8 cellular contexts compared by ENCODE assay signal in the genomic region with DNA sequence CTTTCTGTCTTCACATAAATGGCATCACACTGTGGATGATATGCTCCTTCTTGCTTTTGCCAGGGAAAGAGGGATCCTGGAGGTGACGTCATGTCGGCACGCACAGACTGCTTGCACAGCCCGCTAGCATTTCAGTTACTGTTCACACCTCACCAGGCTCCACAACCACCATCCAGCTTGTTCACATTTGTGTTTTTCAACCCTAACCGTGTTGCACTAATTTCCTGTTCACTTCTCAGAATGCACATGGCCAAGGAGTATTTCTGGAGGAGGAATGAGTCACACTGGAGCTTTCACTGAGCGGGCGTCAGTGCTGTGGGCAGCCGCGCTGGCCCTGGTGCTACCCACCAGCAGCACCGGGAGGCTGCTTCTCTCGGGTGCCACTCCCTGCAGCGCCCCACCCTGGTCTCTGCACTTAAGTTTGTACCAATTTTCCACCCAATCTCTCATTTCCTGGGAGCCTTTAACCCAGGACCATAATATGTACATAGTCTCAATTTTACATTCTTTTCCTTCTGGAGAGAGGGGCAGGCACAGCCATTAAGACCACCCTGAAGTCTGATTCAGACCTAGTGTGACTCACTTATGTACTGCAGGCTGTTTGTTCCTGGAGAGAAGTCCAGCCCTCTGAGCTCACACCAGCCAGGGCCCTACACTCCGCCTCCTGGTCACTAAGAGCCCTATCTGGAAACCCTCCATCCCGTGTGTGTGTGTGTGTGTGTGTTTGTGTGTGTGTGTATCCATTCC.
A peak's percentile ranks its signal among the peaks of the same experiment; 100 is the strongest.
DNase-seq lines count a peak whose midpoint lies in the region; ATAC-seq, FAIRE-seq and TF ChIP-seq lines count a peak whose summit lies in the region.

No MANE protein-coding gene starts in this region.

- TF ChIP-seq CTCF in choroid plexus epithelial cell (conservative IDR thresholded peaks at IDR 0.05; ENCODE audit: low read depth, low read length) (peak; percentile 30), mucosa of descending colon (IDR thresholded peaks at IDR 0.05) (no peak), D721Med (IDR thresholded peaks at IDR 0.05; ENCODE audit: insufficient read depth, missing control alignments) (no peak)

- peaks cover 56 to 91% of the 10 kb centered on the region in 2 donors for H3K4me1 Mint-ChIP-seq in stimulated activated naive B cell treated with anti-CD40 and anti-IgM and Interleukin-4, amounts not matched to agents 10 μg/mL and 1 μg/mL and 100 μg/mL, for 72 hours

- intact Hi-C loops in mucosa of descending colon (cut with DNase I, micrococcal nuclease) = no loop called here

- FAIRE-seq in D721Med (lab: Jason Lieb, UNC) = no peak

- H3K4me3 ChIP-seq in choroid plexus epithelial cell (ENCODE audit: low read depth, low read length) = no peak overlapping the region
- no peak overlapping the region for H3K4me3 ChIP-seq in mucosa of descending colon

- peak overlapping the region; percentile 96 for H3K27ac Mint-ChIP-seq in stimulated activated naive B cell treated with anti-CD40 and anti-IgM and Interleukin-4, amounts not matched to agents 10 μg/mL and 1 μg/mL and 100 μg/mL, for 72 hours

- H3K9me3 Mint-ChIP-seq in stimulated activated naive B cell treated with anti-CD40 and anti-IgM and Interleukin-4, amounts not matched to agents 10 μg/mL and 1 μg/mL and 100 μg/mL, for 72 hours = peaks cover 0 to 3% of the 10 kb centered on the region in 2 donors

- H3K27me3 Mint-ChIP-seq in stimulated activated naive B cell treated with anti-CD40 and anti-IgM and Interleukin-4, amounts not matched to agents 10 μg/mL and 1 μg/mL and 100 μg/mL, for 72 hours = no peaks in the 10 kb centered on the region

- ATAC-seq in GM18909 (IDR thresholded peaks at IDR 0.05; ENCODE audit: poor library complexity, unreplicated experiment) (peak; percentile 42), mucosa of descending colon (peak; percentile 69)
- peak; percentile 38 to 49 for ATAC-seq in stimulated activated naive B cell treated with anti-CD40 and anti-IgM and Interleukin-4, amounts not matched to agents 10 μg/mL and 1 μg/mL and 100 μg/mL, for 72 hours (replicated peaks)

- H3K9me3 ChIP-seq in mucosa of descending colon = no peaks in the 10 kb centered on the region

- H3K4me3 Mint-ChIP-seq in stimulated activated naive B cell treated with anti-CD40 and anti-IgM and Interleukin-4, amounts not matched to agents 10 μg/mL and 1 μg/mL and 100 μg/mL, for 72 hours = peak overlapping the region; percentile 69 to 74

- peaks cover 18% of the 10 kb centered on the region for H3K4me1 ChIP-seq in mucosa of descending colon (ENCODE audit: low read depth)

- peak; percentile 50 for DNase-seq in HS-5 (ENCODE audit: low read depth)
- peak in 3 of 4 experiments; percentile 14 to 43 (median 30) for DNase-seq in activated CD4-positive, CD25-positive, alpha-beta regulatory T cell (lab: John Stamatoyannopoulos, UW)
- DNase-seq in choroid plexus epithelial cell (ENCODE audit: low read depth) = peak; percentile 98
- peak in 2 of 3 donors; percentile 62 to 78 for DNase-seq in mucosa of descending colon
- DNase-seq in stimulated activated naive B cell treated with anti-CD40 and anti-IgM and Interleukin-4, amounts not matched to agents 10 μg/mL and 1 μg/mL and 100 μg/mL, for 72 hours = peak; percentile 60
- DNase-seq in D721Med (ENCODE audit: insufficient read length, low spot score) = no peak
- no peak for DNase-seq in middle frontal gyrus (ENCODE audit: extremely low spot score, low spot score)

- no peaks in the 10 kb centered on the region for H3K36me3 ChIP-seq in mucosa of descending colon (ENCODE audit: low read depth)

- H3K36me3 Mint-ChIP-seq in stimulated activated naive B cell treated with anti-CD40 and anti-IgM and Interleukin-4, amounts not matched to agents 10 μg/mL and 1 μg/mL and 100 μg/mL, for 72 hours = peaks cover 49 to 67% of the 10 kb centered on the region in 2 donors

Comparison
In these comparisons a context has a peak if more than half of its experiments do, and no peak if none do; other contexts are left out.
1. DNase-seq: peak in HS-5 (single experiment), activated CD4-positive, CD25-positive, alpha-beta regulatory T cell (3 of 4), choroid plexus epithelial cell (single experiment), mucosa of descending colon (2 of 3) and stimulated activated naive B cell treated with anti-CD40 and anti-IgM and Interleukin-4, amounts not matched to agents 10 μg/mL and 1 μg/mL and 100 μg/mL, for 72 hours (single experiment); none in D721Med (single experiment) and middle frontal gyrus (single experiment).
2. Peak in every context shown above with its lines, with median percentiles within 50 percentile points of each other: ATAC-seq.